Comparison of ENCODE assay signal across 8 cellular contexts in genomic region chr2:108223573-108223972, GRCh38. TPM values are rescaled to one million over a fixed set of nuclear protein-coding genes. Genes with fewer than 3 reads are reported as not detected.
"Had no signal": no experiment of that assay in that cellular context is flagged by ENCODE, and none has a peak within 500 bp of the region (broad histone marks: within the 10 kb centered on the region; RNA-seq: fewer than 3 reads in every experiment).

No MANE protein-coding gene starts in this region.

- H3K4me2 ChIP-seq: GM23338 had no signal

- FAIRE-seq: H1, H54, K562 had no signal

- H3K4me1 Mint-ChIP-seq: GM23338, H9 had no signal

- ATAC-seq: GM23338, HCT116, K562 had no signal

- H3K27ac Mint-ChIP-seq: GM23338, H9 had no signal

- DNase-seq: H9, IMR-90, KG1 had no signal

- H3K4me3 ChIP-seq: GM23338, K562 had no signal

- H3K4me3 Mint-ChIP-seq: GM23338, H9 had no signal

- H2AFZ ChIP-seq: GM23338 had no signal

RNA-seq across cellular contexts. Expression of gene SULT1C3, which starts 16.2 kb away (rescaled TPM):
- total RNA-seq: GM23338, H1, H9, IMR-90, K562 had no signal
- polyA plus RNA-seq: GM23338, H1, IMR-90, K562 had no signal
